12 cellular contexts compared by ENCODE assay signal in the genomic region with DNA sequence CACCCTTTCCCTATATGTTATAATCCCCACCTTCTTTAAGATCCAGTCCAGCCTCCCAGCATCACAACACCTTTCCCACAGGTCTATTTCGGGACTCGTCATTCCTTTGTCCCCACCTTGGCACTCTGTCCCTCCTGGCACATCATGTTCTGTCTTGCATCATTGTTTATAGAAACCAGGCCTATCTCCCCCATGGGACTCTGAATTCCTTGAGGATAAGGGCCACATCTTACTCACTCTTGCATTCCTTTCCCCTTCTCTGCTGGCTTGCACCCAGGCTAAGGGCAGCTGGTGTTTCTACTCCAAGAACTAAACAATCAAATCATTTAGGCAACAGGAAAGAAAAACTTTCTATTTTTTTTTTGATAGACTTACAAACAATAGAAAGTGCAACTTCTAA.
DNase-seq lines count a peak whose midpoint lies in the region; ATAC-seq and TF ChIP-seq lines count a peak whose summit lies in the region.
"Had no signal": no experiment of that assay in that cellular context is flagged by ENCODE, and none has a peak within 500 bp of the region (broad histone marks: within the 10 kb centered on the region; RNA-seq: fewer than 3 reads in every experiment).

No MANE protein-coding gene starts in this region.

- H3K27me3 Mint-ChIP-seq in activated T-helper 17 cell treated with anti-CD3 and anti-CD28 coated beads, Interleukin-2, amount 50 U/mL, for 72 hours = no peaks in the 10 kb centered on the region

- WGBS in heart left ventricle, 4 donors = 20 to 46% (median 35%) methylated on average over 2 of the region's 2 CpGs

- in situ Hi-C loops in astrocyte of the cerebellum (cut with HindIII; ENCODE audit: low sequenced_read_pairs) = no loop called here

- H3K36me3 Mint-ChIP-seq in activated T-helper 17 cell treated with anti-CD3 and anti-CD28 coated beads, Interleukin-2, amount 50 U/mL, for 72 hours (ENCODE audit: low read depth) = no peaks in the 10 kb centered on the region

- peaks cover 0 to 29% (median 14%) of the 10 kb centered on the region in 12 donors for H3K4me1 ChIP-seq in heart left ventricle

- no peak for TF ChIP-seq CTCF in astrocyte of the cerebellum (IDR thresholded peaks at IDR 0.05; ENCODE audit: low read depth, low read length, missing control alignments)
- no peak for TF ChIP-seq CTCF in heart left ventricle (IDR thresholded peaks at IDR 0.05)
- TF ChIP-seq CTCF in retinal pigment epithelial cell (conservative IDR thresholded peaks at IDR 0.05; ENCODE audit: low read depth, low read length) = no peak

- H3K4me1 Mint-ChIP-seq in activated T-helper 17 cell treated with anti-CD3 and anti-CD28 coated beads, Interleukin-2, amount 50 U/mL, for 72 hours = no peaks in the 10 kb centered on the region

- H3K27me3 ChIP-seq in heart left ventricle = no peaks in the 10 kb centered on the region

- intact Hi-C loops in heart left ventricle (cut with DNase I) = loop anchor here in 2 of 10 donors (10.0 kb wide), 2 partner anchors 81 to 101 kb away; no protein-coding TSS in a partner anchor

- no peak overlapping the region for H3K27ac Mint-ChIP-seq in activated T-helper 17 cell treated with anti-CD3 and anti-CD28 coated beads, Interleukin-2, amount 50 U/mL, for 72 hours

- peak; percentile 64 to 88 (median 76) for ATAC-seq in heart left ventricle
- no peak for ATAC-seq in activated T-helper 17 cell treated with anti-CD3 and anti-CD28 coated beads, Interleukin-2, amount 50 U/mL, for 72 hours (replicated peaks)
- ATAC-seq in GM19463 (IDR thresholded peaks at IDR 0.05; ENCODE audit: unreplicated experiment) = no peak

- H3K4me3 Mint-ChIP-seq in activated T-helper 17 cell treated with anti-CD3 and anti-CD28 coated beads, Interleukin-2, amount 50 U/mL, for 72 hours = no peak overlapping the region

- no peak for TF ChIP-seq POLR2A in heart left ventricle (IDR thresholded peaks at IDR 0.05)

- H3K4me3 ChIP-seq in astrocyte of the cerebellum (ENCODE audit: low read depth, low read length) = no peak overlapping the region
- no peak overlapping the region for H3K4me3 ChIP-seq in heart left ventricle
- H3K4me3 ChIP-seq in retinal pigment epithelial cell (ENCODE audit: low read length) = no peak overlapping the region

- H3K9me3 ChIP-seq in heart left ventricle = peaks cover 0 to 5% (median 0%) of the 10 kb centered on the region in 12 donors

- H3K27ac ChIP-seq in heart left ventricle = peak overlapping the region in 10 of 12 donors; percentile 4 to 57 (median 43)

- no peaks in the 10 kb centered on the region for H3K9me3 Mint-ChIP-seq in activated T-helper 17 cell treated with anti-CD3 and anti-CD28 coated beads, Interleukin-2, amount 50 U/mL, for 72 hours

- DNase-seq in GM03348 (ENCODE audit: low spot score) (peak; percentile 90), astrocyte of the cerebellum (ENCODE audit: low read depth) (peak; percentile 68), heart left ventricle (peak in 3 of 5 donors; percentile 31 to 63 (median 43)), retinal pigment epithelial cell (ENCODE audit: low read depth) (peak; percentile 77), NCI-H2196 (lab: John Stamatoyannopoulos, UW; ENCODE audit: unreplicated experiment) (no peak)
- no peak for DNase-seq in stimulated activated CD4-positive, alpha-beta T cell treated with anti-CD3 and anti-CD28 coated beads, Interleukin-2, amount 100 ng/mL, for 24 hours
- DNase-seq: activated effector memory CD4-positive, alpha-beta T cell treated with Interleukin-2 at 50 U/mL for 16 hours; KG1; NCI-H510A; SHP77 had no signal

- H3K36me3 ChIP-seq in heart left ventricle = no peaks in the 10 kb centered on the region

Comparison
In these comparisons a context has a peak if more than half of its experiments do, and no peak if none do; other contexts are left out.
1. DNase-seq: peak in GM03348 (single experiment), astrocyte of the cerebellum (single experiment), heart left ventricle (3 of 5) and retinal pigment epithelial cell (single experiment); none in NCI-H2196 (single experiment) and stimulated activated CD4-positive, alpha-beta T cell treated with anti-CD3 and anti-CD28 coated beads, Interleukin-2, amount 100 ng/mL, for 24 hours (0 of 2).
2. ATAC-seq: peak in heart left ventricle (4 of 4); none in activated T-helper 17 cell treated with anti-CD3 and anti-CD28 coated beads, Interleukin-2, amount 50 U/mL, for 72 hours (single experiment) and GM19463 (single experiment).